Comparison of ENCODE assay signal across 1 cellular context in genomic region chr11:10379022-10379421, GRCh38.
TF ChIP-seq lines count a peak whose summit lies in the region.

No MANE protein-coding gene starts in this region.

TF ChIP-seq in HEK293T, 16 proteins besides CTCF, POLR2A, EP300 and RAD21 (continued from another document):
- TF ChIP-seq ARNT (IDR thresholded peaks at IDR 0.05): no peak
- no peak for TF ChIP-seq NFRKB (IDR thresholded peaks at IDR 0.05)
